9 cellular contexts compared by ENCODE assay signal in the genomic region with DNA sequence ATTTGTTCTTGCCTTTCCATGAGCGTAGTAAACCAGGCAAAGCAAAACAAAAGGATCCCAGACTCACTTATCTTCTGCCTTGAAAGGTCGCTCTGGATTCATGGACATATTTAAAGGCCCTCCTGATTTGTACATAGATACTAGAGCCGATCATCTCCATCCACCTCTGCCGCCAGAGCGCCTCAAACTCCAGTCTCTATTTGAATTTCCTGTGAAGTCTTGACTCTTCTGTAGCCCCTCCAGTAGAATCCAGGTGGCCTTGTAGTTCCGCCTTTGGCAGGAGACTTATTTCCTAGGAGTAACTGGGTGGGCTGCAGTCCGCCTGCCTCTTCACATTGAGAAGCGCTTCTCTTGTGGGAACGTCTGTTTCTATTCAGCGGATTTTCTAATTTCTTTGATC. TPM values are rescaled to one million over a fixed set of nuclear protein-coding genes. Genes with fewer than 3 reads are reported as not detected.
DNase-seq lines count a peak whose midpoint lies in the region; TF ChIP-seq lines count a peak whose summit lies in the region.
"Had no signal": no experiment of that assay in that cellular context is flagged by ENCODE, and none has a peak within 500 bp of the region (broad histone marks: within the 10 kb centered on the region; RNA-seq: fewer than 3 reads in every experiment).

No MANE protein-coding gene starts in this region.

- DNase-seq in CD4-positive, alpha-beta memory T cell: no peak
- DNase-seq in chondrocyte (ENCODE audit: low spot score) (no peak), SIG-M5 (lab: John Stamatoyannopoulos, UW) (no peak), occipital lobe (lab: John Stamatoyannopoulos, UW) (no peak), cerebellum (ENCODE audit: low spot score) (no peak)
- DNase-seq in activated CD8-positive, alpha-beta memory T cell treated with anti-CD3 and anti-CD28 coated beads for 24 hours: no peak

- peaks cover 40% of the 10 kb centered on the region for H3K27me3 ChIP-seq in CD4-positive, alpha-beta memory T cell (ENCODE audit: insufficient read depth, low read length)
- H3K27me3 ChIP-seq in KMS-11 (ENCODE audit: insufficient read depth, low read depth): peaks cover 4% of the 10 kb centered on the region

- H2AFZ ChIP-seq in KMS-11 (ENCODE audit: low read depth): peak overlapping the region; percentile 98; the same call in 1 of the 2 replicates

- H3K79me2 ChIP-seq in KMS-11 (ENCODE audit: insufficient read depth, low read depth): no peaks in the 10 kb centered on the region

- peak overlapping the region; percentile 81 for H3K4me2 ChIP-seq in KMS-11

- H3K4me1 Mint-ChIP-seq in CD4-positive, alpha-beta memory T cell: peaks cover 27 to 45% (median 34%) of the 10 kb centered on the region in 4 donors
- peaks cover 56% of the 10 kb centered on the region for H3K4me1 Mint-ChIP-seq in chondrocyte (ENCODE audit: low read depth)
- peaks cover 47% of the 10 kb centered on the region for H3K4me1 Mint-ChIP-seq in nephron

- no peak overlapping the region for H3K4me3 ChIP-seq in CD4-positive, alpha-beta memory T cell (ENCODE audit: low read length in 2 of 2)
- no peak overlapping the region for H3K4me3 ChIP-seq in KMS-11 (IDR thresholded peaks at IDR 0.05; ENCODE audit: insufficient read depth, low read depth, low read length)
- H3K4me3 ChIP-seq: SK-N-MC had no signal

- H4K20me1 ChIP-seq in KMS-11 (ENCODE audit: insufficient read depth): no peaks in the 10 kb centered on the region

- no peaks in the 10 kb centered on the region for H3K36me3 ChIP-seq in CD4-positive, alpha-beta memory T cell (ENCODE audit: insufficient read depth, low read length)
- no peaks in the 10 kb centered on the region for H3K36me3 ChIP-seq in KMS-11 (ENCODE audit: insufficient read depth)

- CTCF ChIA-PET in CD4-positive, alpha-beta memory T cell (lab: Charles Lee; ENCODE audit: partially characterized antibody): no interaction called here

- TF ChIP-seq CTCF in KMS-11 (conservative IDR thresholded peaks at IDR 0.05; ENCODE audit: low read depth, low read length) (no peak), chondrocyte (IDR thresholded peaks at IDR 0.05) (no peak), nephron (IDR thresholded peaks at IDR 0.05; ENCODE audit: unreplicated experiment in 3 of 3) (no peak)

- H3K27ac ChIP-seq in CD4-positive, alpha-beta memory T cell (ENCODE audit: low read depth, low read length): no peak overlapping the region
- H3K27ac ChIP-seq in KMS-11: no peak overlapping the region
- H3K27ac ChIP-seq: SK-N-MC had no signal

- intact Hi-C loops in CD4-positive, alpha-beta memory T cell (cut with micrococcal nuclease): no loop called here

- peaks cover 49 to 66% of the 10 kb centered on the region in 2 donors for H3K27me3 Mint-ChIP-seq in CD4-positive, alpha-beta memory T cell
- H3K27me3 Mint-ChIP-seq in chondrocyte (ENCODE audit: low read depth) (no peaks in the 10 kb centered on the region), nephron (ENCODE audit: low read depth) (peaks cover 57% of the 10 kb centered on the region)

- H3K9ac ChIP-seq in KMS-11: no peak overlapping the region

- peaks cover 30% of the 10 kb centered on the region for H3K4me1 ChIP-seq in CD4-positive, alpha-beta memory T cell (ENCODE audit: insufficient read depth, low read length)
- no peaks in the 10 kb centered on the region for H3K4me1 ChIP-seq in KMS-11 (ENCODE audit: low read depth, poor library complexity, severe bottlenecking)

- POLR2A ChIA-PET in CD4-positive, alpha-beta memory T cell (lab: Charles Lee; ENCODE audit: partially characterized antibody): no interaction called here

- no peak overlapping the region for H3K27ac Mint-ChIP-seq in CD4-positive, alpha-beta memory T cell
- H3K27ac Mint-ChIP-seq in chondrocyte (ENCODE audit: unreplicated experiment) (peak overlapping the region; percentile 98), nephron (peak overlapping the region; percentile 91 to 94 (median 92))

- H3K4me3 Mint-ChIP-seq in CD4-positive, alpha-beta memory T cell: peak overlapping the region; percentile 63 to 78 (median 73)
- H3K4me3 Mint-ChIP-seq in chondrocyte (ENCODE audit: unreplicated experiment) (peak overlapping the region; percentile 86), nephron (peak overlapping the region; percentile 85 to 90 (median 86))

- H3K36me3 Mint-ChIP-seq in CD4-positive, alpha-beta memory T cell: peaks cover 1 to 5% of the 10 kb centered on the region in 2 donors
- no peaks in the 10 kb centered on the region for H3K36me3 Mint-ChIP-seq in chondrocyte (ENCODE audit: low read depth)
- H3K36me3 Mint-ChIP-seq in nephron (ENCODE audit: low read depth): no peaks in the 10 kb centered on the region

- H3K9me3 Mint-ChIP-seq in CD4-positive, alpha-beta memory T cell: peaks cover 0 to 8% (median 0%) of the 10 kb centered on the region in 8 donors
- no peaks in the 10 kb centered on the region for H3K9me3 Mint-ChIP-seq in chondrocyte (ENCODE audit: low read depth)
- H3K9me3 Mint-ChIP-seq in nephron: no peaks in the 10 kb centered on the region

- no peaks in the 10 kb centered on the region for H3K9me3 ChIP-seq in CD4-positive, alpha-beta memory T cell (ENCODE audit: control insufficient read depth in 1 of 2, low read length in 2 of 2)

RNA-seq across cellular contexts. Expression of a gene that starts 8.8 kb away (rescaled TPM):
- not detected for total RNA-seq in CD4-positive, alpha-beta memory T cell
- not detected for polyA plus RNA-seq in CD4-positive, alpha-beta memory T cell
- 92.0 to 204 TPM (median 94.6 TPM) in 3 replicates for total RNA-seq in chondrocyte
- 0.47 TPM for total RNA-seq in occipital lobe
- total RNA-seq in cerebellum: 0.36 TPM

Comparison
In these comparisons a context has a peak if more than half of its experiments do, and no peak if none do; other contexts are left out.
1. H3K27ac Mint-ChIP-seq: peak in chondrocyte (single experiment) and nephron (3 of 3); none in CD4-positive, alpha-beta memory T cell (0 of 7).
2. RNA of a gene that starts 8.8 kb away (total RNA-seq): 92.0 to 204 TPM in chondrocyte; 0.47 TPM in occipital lobe (single experiment), 0.36 TPM in cerebellum (single experiment) and not detected in CD4-positive, alpha-beta memory T cell; every median in the first group is over 10 times any median in the second.
3. Peak in every context shown above with its lines, with median percentiles within 50 percentile points of each other: H3K4me3 Mint-ChIP-seq.